9 cellular contexts compared by ENCODE assay signal in genomic region chr10:97081621-97082235, GRCh38.
DNase-seq lines count a peak whose midpoint lies in the region; ATAC-seq and TF ChIP-seq lines count a peak whose summit lies in the region.
"Had no signal": no experiment of that assay in that cellular context is flagged by ENCODE, and none has a peak within 500 bp of the region (broad histone marks: within the 10 kb centered on the region; RNA-seq: fewer than 3 reads in every experiment).

No MANE protein-coding gene starts in this region.

- no peak overlapping the region for H2AFZ ChIP-seq in OCI-LY3 (ENCODE audit: low read depth, low read length)

- H3K36me3 Mint-ChIP-seq in activated T-cell treated with anti-CD3 and anti-CD28 coated beads, Interleukin-2, amount 50 U/mL, for 24 hours (ENCODE audit: low read depth): no peaks in the 10 kb centered on the region
- no peaks in the 10 kb centered on the region for H3K36me3 Mint-ChIP-seq in progenitor cell of endocrine pancreas (ENCODE audit: insufficient read depth)

- no peak overlapping the region for H3K27ac Mint-ChIP-seq in activated T-cell treated with anti-CD3 and anti-CD28 coated beads, Interleukin-2, amount 50 U/mL, for 24 hours
- H3K27ac Mint-ChIP-seq in progenitor cell of endocrine pancreas: no peak overlapping the region

- no peaks in the 10 kb centered on the region for H3K36me3 ChIP-seq in OCI-LY3 (replicated peaks; ENCODE audit: low read depth, low read length)

- no peaks in the 10 kb centered on the region for H3K4me1 ChIP-seq in OCI-LY3 (ENCODE audit: low read length)

- H3K27me3 ChIP-seq in OCI-LY3 (ENCODE audit: low read depth, low read length): no peaks in the 10 kb centered on the region

- no peak overlapping the region for H3K4me2 ChIP-seq in OCI-LY3 (ENCODE audit: low read length)

- H3K9me3 Mint-ChIP-seq in activated T-cell treated with anti-CD3 and anti-CD28 coated beads, Interleukin-2, amount 50 U/mL, for 24 hours: no peaks in the 10 kb centered on the region
- H3K9me3 Mint-ChIP-seq in progenitor cell of endocrine pancreas (ENCODE audit: low read depth): no peaks in the 10 kb centered on the region

- peaks cover 39% of the 10 kb centered on the region for H3K27me3 Mint-ChIP-seq in activated T-cell treated with anti-CD3 and anti-CD28 coated beads, Interleukin-2, amount 50 U/mL, for 24 hours
- peaks cover 9% of the 10 kb centered on the region for H3K27me3 Mint-ChIP-seq in progenitor cell of endocrine pancreas

- no peak overlapping the region for H3K4me3 Mint-ChIP-seq in activated T-cell treated with anti-CD3 and anti-CD28 coated beads, Interleukin-2, amount 50 U/mL, for 24 hours
- H3K4me3 Mint-ChIP-seq in progenitor cell of endocrine pancreas (ENCODE audit: low read depth): no peak overlapping the region

- no peak overlapping the region for H3K9ac ChIP-seq in OCI-LY3 (ENCODE audit: low read length)

- peak; percentile 75 for DNase-seq in DMS 273 (lab: John Stamatoyannopoulos, UW; ENCODE audit: unreplicated experiment)
- no peak for DNase-seq in DMS 273 treated with DMSO at 0.1 percent for 48 hours (lab: John Stamatoyannopoulos, UW)
- DNase-seq in activated T-cell treated with anti-CD3 and anti-CD28 coated beads, Interleukin-2, amount 50 U/mL, for 24 hours: peak; percentile 73
- DNase-seq in fibroblast of pulmonary artery (ENCODE audit: low read depth): peak; percentile 72
- peak; percentile 75 for DNase-seq in progenitor cell of endocrine pancreas (ENCODE audit: low spot score, unreplicated experiment)
- no peak for DNase-seq in hippocampal formation (lab: John Stamatoyannopoulos, UW)

- no peak overlapping the region for H3K27ac ChIP-seq in OCI-LY3 (ENCODE audit: low read length)
- H3K27ac ChIP-seq: epithelial cell of prostate had no signal

- no peaks in the 10 kb centered on the region for H3K79me2 ChIP-seq in OCI-LY3 (ENCODE audit: low read length)

- no peaks in the 10 kb centered on the region for H3K4me1 Mint-ChIP-seq in activated T-cell treated with anti-CD3 and anti-CD28 coated beads, Interleukin-2, amount 50 U/mL, for 24 hours (ENCODE audit: low read depth)
- H3K4me1 Mint-ChIP-seq in progenitor cell of endocrine pancreas (ENCODE audit: low read depth): no peaks in the 10 kb centered on the region

- H3K4me3 ChIP-seq in OCI-LY3 (ENCODE audit: low read length): no peak overlapping the region
- H3K4me3 ChIP-seq in fibroblast of pulmonary artery (replicated peaks; ENCODE audit: low read depth, low read length): no peak overlapping the region

- TF ChIP-seq CTCF in OCI-LY3 (IDR thresholded peaks at IDR 0.05; ENCODE audit: low read depth, low read length) (peak; percentile 53), fibroblast of pulmonary artery (IDR thresholded peaks at IDR 0.05; ENCODE audit: low read length, missing control alignments) (peak; percentile 98), progenitor cell of endocrine pancreas (IDR thresholded peaks at IDR 0.05; ENCODE audit: unreplicated experiment) (peak; percentile 90)

- H3K9me3 ChIP-seq in OCI-LY3 (ENCODE audit: insufficient read depth, low read length): no peaks in the 10 kb centered on the region

- H4K20me1 ChIP-seq in OCI-LY3 (ENCODE audit: insufficient read depth, low read length): no peaks in the 10 kb centered on the region

- no peak for ATAC-seq in HG03521 (IDR thresholded peaks at IDR 0.05; ENCODE audit: unreplicated experiment)

Comparison
In these comparisons a context has a peak if more than half of its experiments do, and no peak if none do; other contexts are left out.
1. DNase-seq: peak in DMS 273 (single experiment), activated T-cell treated with anti-CD3 and anti-CD28 coated beads, Interleukin-2, amount 50 U/mL, for 24 hours (single experiment), fibroblast of pulmonary artery (single experiment) and progenitor cell of endocrine pancreas (single experiment); none in DMS 273 treated with DMSO at 0.1 percent for 48 hours (single experiment) and hippocampal formation (0 of 2).
2. Peak in every context shown above with its lines, with median percentiles within 50 percentile points of each other: CTCF ChIP-seq.